ENCODE assay signal across 15 cellular contexts in genomic region chr3:127684871-127685707, GRCh38. TPM values are rescaled to one million over a fixed set of nuclear protein-coding genes. Genes with fewer than 3 reads are reported as not detected.
DNase-seq lines count a peak whose midpoint lies in the region; ATAC-seq and TF ChIP-seq lines count a peak whose summit lies in the region.
"Had no signal": no experiment of that assay in that cellular context is flagged by ENCODE, and none has a peak within 500 bp of the region (broad histone marks: within the 10 kb centered on the region; RNA-seq: fewer than 3 reads in every experiment).

No MANE protein-coding gene starts in this region.

- H3K9me3 ChIP-seq in right cardiac atrium (ENCODE audit: control insufficient read depth, low read length) (no peaks in the 10 kb centered on the region), mucosa of descending colon (no peaks in the 10 kb centered on the region)
- H3K9me3 ChIP-seq in CD4-positive, alpha-beta memory T cell (ENCODE audit: control insufficient read depth in 1 of 2, low read length in 2 of 2), result no peaks in the 10 kb centered on the region
- H3K9me3 ChIP-seq: vagina had no signal

- 79% methylated on average over 22 of the region's 22 CpGs for WGBS in right cardiac atrium

- H3K4me1 Mint-ChIP-seq in activated CD8-positive, alpha-beta T cell treated with anti-CD3 and anti-CD28 coated beads for 36 hours (ENCODE audit: low read depth), result peaks cover 11% of the 10 kb centered on the region
- peaks cover 3 to 13% (median 7%) of the 10 kb centered on the region in 4 donors for H3K4me1 Mint-ChIP-seq in CD4-positive, alpha-beta memory T cell

- CTCF ChIA-PET in activated CD8-positive, alpha-beta T cell treated with anti-CD3 and anti-CD28 coated beads for 36 hours (lab: Charles Lee), result no interaction called here
- CTCF ChIA-PET in CD4-positive, alpha-beta memory T cell (lab: Charles Lee; ENCODE audit: partially characterized antibody), result no interaction called here

- H3K4me1 ChIP-seq in right cardiac atrium (ENCODE audit: control insufficient read depth, insufficient read depth, low read length) (peaks cover 7% of the 10 kb centered on the region), mucosa of descending colon (ENCODE audit: low read depth) (no peaks in the 10 kb centered on the region)
- H3K4me1 ChIP-seq in CD4-positive, alpha-beta memory T cell (ENCODE audit: insufficient read depth, low read length), result peaks cover 6% of the 10 kb centered on the region

- H3K4me3 Mint-ChIP-seq in activated CD8-positive, alpha-beta T cell treated with anti-CD3 and anti-CD28 coated beads for 36 hours, result no peak overlapping the region
- H3K4me3 Mint-ChIP-seq in CD4-positive, alpha-beta memory T cell, result no peak overlapping the region
- H3K4me3 Mint-ChIP-seq: brain, nephron had no signal

- intact Hi-C loops in right cardiac atrium (cut with DNase I) (loop anchor here in 1 of 4 donors (5.0 kb wide), 1 partner anchor 137 kb away; the partner anchor contains the start of gene MGLL), Right ventricle myocardium inferior (cut with DNase I) (no loop called here), mucosa of descending colon (cut with DNase I, micrococcal nuclease) (no loop called here)
- intact Hi-C loops in activated CD8-positive, alpha-beta T cell treated with anti-CD3 and anti-CD28 coated beads for 36 hours (cut with micrococcal nuclease), result no loop called here
- intact Hi-C loops in CD4-positive, alpha-beta memory T cell (cut with micrococcal nuclease), result no loop called here

- H3K27ac Mint-ChIP-seq in activated CD8-positive, alpha-beta T cell treated with anti-CD3 and anti-CD28 coated beads for 36 hours, result no peak overlapping the region
- peak overlapping the region in 1 of 7 donors; percentile 73 for H3K27ac Mint-ChIP-seq in CD4-positive, alpha-beta memory T cell
- H3K27ac Mint-ChIP-seq: nephron had no signal

- ATAC-seq in right cardiac atrium (no peak), Right ventricle myocardium inferior (no peak), mucosa of descending colon (no peak)
- ATAC-seq in activated CD8-positive, alpha-beta T cell treated with anti-CD3 and anti-CD28 coated beads for 36 hours, result peak; percentile 43

- TF ChIP-seq CTCF in activated CD8-positive, alpha-beta T cell treated with anti-CD3 and anti-CD28 coated beads for 36 hours (IDR thresholded peaks at IDR 0.05), result no peak
- TF ChIP-seq CTCF in mucosa of descending colon (IDR thresholded peaks at IDR 0.05), result no peak

- POLR2A ChIA-PET in activated CD8-positive, alpha-beta T cell treated with anti-CD3 and anti-CD28 coated beads for 36 hours (lab: Charles Lee), result no interaction called here
- POLR2A ChIA-PET in CD4-positive, alpha-beta memory T cell (lab: Charles Lee; ENCODE audit: partially characterized antibody), result interaction anchor here (4.2 kb wide), 1 partner anchor 12 kb away, joined by 25 read pairs; the partner anchor contains the start of gene ABTB1

- H3K27ac ChIP-seq in right cardiac atrium (ENCODE audit: low read length), result no peak overlapping the region
- H3K27ac ChIP-seq in CD4-positive, alpha-beta memory T cell (ENCODE audit: low read depth, low read length), result no peak overlapping the region
- H3K27ac ChIP-seq: vagina had no signal

- DNase-seq in right cardiac atrium (peak in 2 of 3 donors; percentile 46 to 49), Right ventricle myocardium inferior (ENCODE audit: missing footprints) (no peak), mucosa of descending colon (peak in 2 of 3 donors; percentile 19 to 37), SIG-M5 (lab: John Stamatoyannopoulos, UW) (no peak), occipital lobe (lab: John Stamatoyannopoulos, UW) (no peak)
- DNase-seq in activated CD8-positive, alpha-beta T cell treated with anti-CD3 and anti-CD28 coated beads for 36 hours, result no peak
- DNase-seq in CD4-positive, alpha-beta memory T cell, result no peak
- DNase-seq: activated CD4-positive, alpha-beta T cell treated with anti-CD3 and anti-CD28 coated beads, Interleukin-2, amount 50 U/mL, for 48 hours; effector memory CD4-positive, alpha-beta T cell; NCI-H526; SHP77 treated with DMSO at 0.1 percent for 48 hours; stimulated activated naive CD4-positive, alpha-beta T cell had no signal

- H3K27me3 ChIP-seq in right cardiac atrium (ENCODE audit: control insufficient read depth, insufficient read depth), result no peaks in the 10 kb centered on the region
- no peaks in the 10 kb centered on the region for H3K27me3 ChIP-seq in CD4-positive, alpha-beta memory T cell (ENCODE audit: insufficient read depth, low read length)
- H3K27me3 ChIP-seq: vagina had no signal

- H3K4me3 ChIP-seq in right cardiac atrium (ENCODE audit: low read length) (no peak overlapping the region), mucosa of descending colon (no peak overlapping the region)
- H3K4me3 ChIP-seq in CD4-positive, alpha-beta memory T cell (ENCODE audit: low read length in 2 of 2), result no peak overlapping the region
- H3K4me3 ChIP-seq: vagina had no signal

- H3K36me3 Mint-ChIP-seq in activated CD8-positive, alpha-beta T cell treated with anti-CD3 and anti-CD28 coated beads for 36 hours (ENCODE audit: low read depth), result no peaks in the 10 kb centered on the region
- H3K36me3 Mint-ChIP-seq in CD4-positive, alpha-beta memory T cell, result no peaks in the 10 kb centered on the region
- H3K36me3 Mint-ChIP-seq: brain had no signal

- H3K27me3 Mint-ChIP-seq in activated CD8-positive, alpha-beta T cell treated with anti-CD3 and anti-CD28 coated beads for 36 hours, result no peaks in the 10 kb centered on the region
- no peaks in the 10 kb centered on the region for H3K27me3 Mint-ChIP-seq in CD4-positive, alpha-beta memory T cell

- no peaks in the 10 kb centered on the region for H3K36me3 ChIP-seq in mucosa of descending colon (ENCODE audit: low read depth)
- H3K36me3 ChIP-seq in CD4-positive, alpha-beta memory T cell (ENCODE audit: insufficient read depth, low read length), result no peaks in the 10 kb centered on the region
- H3K36me3 ChIP-seq: vagina had no signal

- no peaks in the 10 kb centered on the region for H3K9me3 Mint-ChIP-seq in activated CD8-positive, alpha-beta T cell treated with anti-CD3 and anti-CD28 coated beads for 36 hours
- H3K9me3 Mint-ChIP-seq in CD4-positive, alpha-beta memory T cell, result no peaks in the 10 kb centered on the region
- H3K9me3 Mint-ChIP-seq: brain, nephron had no signal

RNA-seq across cellular contexts. Expression of gene ABTB1, which starts 12.3 kb away (rescaled TPM):
- 10 to 100 TPM; 20.2 to 47.1 (median 34.1) TPM for total RNA-seq in right cardiac atrium
- 38.2 TPM for polyA plus RNA-seq in right cardiac atrium
- 31.7 TPM for total RNA-seq in Right ventricle myocardium inferior
- 10 to 100 TPM in 1 of 2 experiments, 1 to 10 TPM in 1; 9.7 to 10.6 TPM for total RNA-seq in activated CD8-positive, alpha-beta T cell treated with anti-CD3 and anti-CD28 coated beads for 36 hours
- total RNA-seq in mucosa of descending colon, result 10 to 100 TPM; 19.9 to 48.7 (median 33.7) TPM
- 4.7 TPM for total RNA-seq in occipital lobe
- total RNA-seq in CD4-positive, alpha-beta memory T cell, result 100 to 1,000 TPM; 167 to 169 TPM
- 10 to 100 TPM; 66.9 to 72.9 TPM for polyA plus RNA-seq in CD4-positive, alpha-beta memory T cell

RNA-seq across cellular contexts. Expression of gene PODXL2, which starts 56.1 kb away (rescaled TPM):
- total RNA-seq in right cardiac atrium (1 to 10 TPM; 1.5 to 3.0 (median 2.1) TPM), Right ventricle myocardium inferior (1.4 TPM), mucosa of descending colon (10 to 100 TPM in 2 of 3 donors, 1 to 10 TPM in 1; 5.4 to 18.5 (median 16.2) TPM), occipital lobe (160 TPM)
- polyA plus RNA-seq in right cardiac atrium, result 2.0 TPM
- total RNA-seq in activated CD8-positive, alpha-beta T cell treated with anti-CD3 and anti-CD28 coated beads for 36 hours, result 1 to 10 TPM; 1.1 to 1.3 TPM
- 1 to 10 TPM; 3.3 to 4.2 TPM for total RNA-seq in CD4-positive, alpha-beta memory T cell
- polyA plus RNA-seq in CD4-positive, alpha-beta memory T cell, result 1 to 10 TPM; 6.9 to 8.0 TPM

Comparison
In these comparisons a context has a peak if more than half of its experiments do, and no peak if none do; other contexts are left out.
1. DNase-seq: peak in right cardiac atrium (2 of 3) and mucosa of descending colon (2 of 3); none in Right ventricle myocardium inferior (single experiment), activated CD8-positive, alpha-beta T cell treated with anti-CD3 and anti-CD28 coated beads for 36 hours (single experiment), SIG-M5 (single experiment), occipital lobe (single experiment) and CD4-positive, alpha-beta memory T cell (0 of 5).